In the genomic region with DNA sequence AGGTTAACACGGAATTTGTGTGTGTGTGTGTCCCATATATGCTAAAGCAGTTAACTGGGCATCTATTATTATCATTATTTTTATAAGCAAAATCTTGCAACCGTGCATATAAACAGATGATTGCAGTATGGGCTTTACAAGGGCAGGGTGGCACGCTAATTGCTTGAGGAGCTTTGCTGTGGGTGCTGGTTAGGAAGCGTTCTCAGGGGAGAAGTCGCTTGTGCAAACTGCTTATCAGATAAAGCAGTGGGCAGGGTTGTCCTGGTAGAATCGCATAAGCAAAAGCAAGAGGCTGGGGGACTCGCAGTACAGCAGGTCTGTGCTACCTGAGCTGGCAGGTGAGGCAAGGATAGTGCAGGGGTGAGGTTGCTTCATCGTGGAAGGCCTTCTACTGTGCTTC, we compare ENCODE assay signal across 16 cellular contexts. TPM values are rescaled to one million over a fixed set of nuclear protein-coding genes. Genes with fewer than 3 reads are reported as not detected.
DNase-seq lines count a peak whose midpoint lies in the region; ATAC-seq and TF ChIP-seq lines count a peak whose summit lies in the region.
"Had no signal": no experiment of that assay in that cellular context is flagged by ENCODE, and none has a peak within 500 bp of the region (broad histone marks: within the 10 kb centered on the region; RNA-seq: fewer than 3 reads in every experiment).

No MANE protein-coding gene starts in this region.

- H4K91ac ChIP-seq in mesenchymal stem cell (ENCODE audit: low read length) = no peak overlapping the region

- H2AFZ ChIP-seq in mesenchymal stem cell (ENCODE audit: low read depth, low read length) = no peak overlapping the region

- no peak overlapping the region for H2BK5ac ChIP-seq in mesenchymal stem cell (ENCODE audit: low read depth, low read length, poor library complexity, severe bottlenecking)

- H3K27ac Mint-ChIP-seq in activated naive CD4-positive, alpha-beta T cell treated with anti-CD3 and anti-CD28 coated beads for 36 hours = peak overlapping the region; percentile 98

- H3K4me1 Mint-ChIP-seq in activated naive CD4-positive, alpha-beta T cell treated with anti-CD3 and anti-CD28 coated beads for 36 hours (ENCODE audit: low read depth) = peaks cover 40% of the 10 kb centered on the region

- H3K9me3 ChIP-seq in mesenchymal stem cell (ENCODE audit: control insufficient read depth, low read length) (no peaks in the 10 kb centered on the region), uterus (no peaks in the 10 kb centered on the region)
- H3K9me3 ChIP-seq: HAP-1 had no signal

- no peak overlapping the region for H2BK12ac ChIP-seq in mesenchymal stem cell (ENCODE audit: low read length in 2 of 2)

- no peak overlapping the region for H3K4me2 ChIP-seq in mesenchymal stem cell (ENCODE audit: low read length, poor library complexity, severe bottlenecking)

- peak overlapping the region; percentile 91 for H3K4me3 Mint-ChIP-seq in activated naive CD4-positive, alpha-beta T cell treated with anti-CD3 and anti-CD28 coated beads for 36 hours

- peak overlapping the region; percentile 74; the same call in 1 of the 2 replicates for H3K27ac ChIP-seq in VCaP
- peak overlapping the region; percentile 51 for H3K27ac ChIP-seq in mesenchymal stem cell (ENCODE audit: low read length, poor library complexity, severe bottlenecking)
- peak overlapping the region; percentile 82 to 86 for H3K27ac ChIP-seq in uterus

- H3K27me3 ChIP-seq in mesenchymal stem cell (ENCODE audit: control insufficient read depth in 1 of 2, insufficient read depth in 1 of 2, low read length in 2 of 2) (no peaks in the 10 kb centered on the region), uterus (no peaks in the 10 kb centered on the region)

- H4K8ac ChIP-seq in mesenchymal stem cell (ENCODE audit: low read length) = no peak overlapping the region

- H3K9me3 Mint-ChIP-seq in activated naive CD4-positive, alpha-beta T cell treated with anti-CD3 and anti-CD28 coated beads for 36 hours = no peaks in the 10 kb centered on the region
- H3K9me3 Mint-ChIP-seq: dendritic cell treated with granulocyte-macrophage colony-stimulating factor and Interleukin-4, amounts not matched to agents 40 ng/mL and 50 ng/mL, for 4 days; immature natural killer cell had no signal

- no peak overlapping the region for H3K14ac ChIP-seq in mesenchymal stem cell (ENCODE audit: low read length in 2 of 2)

- no peak for TF ChIP-seq CTCF in VCaP (conservative IDR thresholded peaks at IDR 0.05)
- TF ChIP-seq CTCF in uterus (IDR thresholded peaks at IDR 0.05) = no peak

- no peak for ATAC-seq in HG03378 (IDR thresholded peaks at IDR 0.05; ENCODE audit: unreplicated experiment)

- H3K4me1 ChIP-seq in mesenchymal stem cell (ENCODE audit: control insufficient read depth, insufficient read depth, low read depth, low read length) = peaks cover 9% of the 10 kb centered on the region
- H3K4me1 ChIP-seq in uterus = peaks cover 0 to 13% of the 10 kb centered on the region in 2 donors

- CTCF ChIA-PET in activated naive CD4-positive, alpha-beta T cell treated with anti-CD3 and anti-CD28 coated beads for 36 hours (lab: Charles Lee) = interaction anchor here (0.9 to 9.7 kb wide), 13 partner anchors 17 to 785 kb away, joined by 3 to 310 read pairs (median 8); partner anchors contain the start of gene TRAF3IP2

- no peak overlapping the region for H3K4me3 ChIP-seq in mesenchymal stem cell (ENCODE audit: insufficient read depth in 1 of 2, low read depth in 1 of 2, low read length in 2 of 2)
- no peak overlapping the region for H3K4me3 ChIP-seq in uterus

- H3K36me3 ChIP-seq in mesenchymal stem cell (ENCODE audit: control insufficient read depth in 1 of 2, insufficient read depth in 2 of 2, low read depth in 1 of 2, low read length in 2 of 2) (no peaks in the 10 kb centered on the region), uterus (no peaks in the 10 kb centered on the region)
- H3K36me3 ChIP-seq: HAP-1 had no signal

- no peak overlapping the region for H3K4ac ChIP-seq in mesenchymal stem cell (ENCODE audit: low read depth in 1 of 2, low read length in 2 of 2)

- H2BK15ac ChIP-seq in mesenchymal stem cell (ENCODE audit: low read depth, poor library complexity, severe bottlenecking) = no peak overlapping the region

- H3K9ac ChIP-seq in mesenchymal stem cell (ENCODE audit: low read length) = peak overlapping the region; percentile 97

- H2BK120ac ChIP-seq in mesenchymal stem cell (ENCODE audit: low read depth, low read length) = no peak overlapping the region

- H3K79me1 ChIP-seq in mesenchymal stem cell (replicated peaks; ENCODE audit: low read length, poor library complexity, severe bottlenecking) = no peaks in the 10 kb centered on the region

- intact Hi-C loops in activated naive CD4-positive, alpha-beta T cell treated with anti-CD3 and anti-CD28 coated beads for 36 hours (cut with micrococcal nuclease) = loop anchor here (5.0 to 10.0 kb wide), 4 partner anchors 707 to 1029 kb away; partner anchors contain the start of gene SLC16A10
- intact Hi-C loops in uterus (cut with DNase I; ENCODE audit: low total_unique reads) (no loop called here), posterior cingulate gyrus (cut with DNase I) (loop anchor here (5.0 kb wide), 1 partner anchor 787 kb away; a partner anchor contains a TSS)

- no peak overlapping the region for H3K23ac ChIP-seq in mesenchymal stem cell (ENCODE audit: low read length in 2 of 2)

- no peak overlapping the region for H2AK5ac ChIP-seq in mesenchymal stem cell (ENCODE audit: low read length, severe bottlenecking)

- H3K18ac ChIP-seq in mesenchymal stem cell (ENCODE audit: low read depth in 1 of 2, low read length in 2 of 2) = no peak overlapping the region

- no peaks in the 10 kb centered on the region for H3K27me3 Mint-ChIP-seq in activated naive CD4-positive, alpha-beta T cell treated with anti-CD3 and anti-CD28 coated beads for 36 hours (ENCODE audit: low read depth)
- H3K27me3 Mint-ChIP-seq: dendritic cell treated with granulocyte-macrophage colony-stimulating factor and Interleukin-4, amounts not matched to agents 40 ng/mL and 50 ng/mL, for 4 days had no signal

- no peak for TF ChIP-seq POLR2A in uterus (IDR thresholded peaks at IDR 0.05)

- DNase-seq in activated naive CD4-positive, alpha-beta T cell treated with anti-CD3 and anti-CD28 coated beads for 36 hours = no peak
- no peak for DNase-seq in activated naive CD4-positive, alpha-beta T cell (lab: John Stamatoyannopoulos, UW)
- DNase-seq in mesenchymal stem cell (no peak), uterus (no peak), DMS53 treated with DMSO at 0.1 percent for 48 hours (lab: John Stamatoyannopoulos, UW; ENCODE audit: unreplicated experiment) (no peak), posterior cingulate gyrus (no peak)
- DNase-seq: GF-D8 had no signal

- 71% methylated on average over 7 of the region's 8 CpGs for WGBS in mesenchymal stem cell

- H3K36me3 Mint-ChIP-seq in activated naive CD4-positive, alpha-beta T cell treated with anti-CD3 and anti-CD28 coated beads for 36 hours (ENCODE audit: low read depth) = no peaks in the 10 kb centered on the region
- H3K36me3 Mint-ChIP-seq: immature natural killer cell had no signal

RNA-seq across cellular contexts. Expression of gene CCN6, which starts 9.7 kb away (rescaled TPM):
- total RNA-seq in activated naive CD4-positive, alpha-beta T cell treated with anti-CD3 and anti-CD28 coated beads for 36 hours = under 1 TPM in 1 of 2 experiments, not detected in 1; 0.21 TPM
- not detected for polyA plus RNA-seq in mesenchymal stem cell (2013, experiment 1 of 2)
- polyA plus RNA-seq in mesenchymal stem cell (2013, experiment 2 of 2) = 0.05 TPM
- total RNA-seq in uterus = not detected
- total RNA-seq: occipital lobe, SK-MEL-5, skeletal muscle tissue, WTC11 had no signal
- polyA plus RNA-seq: immature natural killer cell had no signal

RNA-seq across cellular contexts. Expression of gene TUBE1, which starts 43.1 kb away (rescaled TPM):
- total RNA-seq in activated naive CD4-positive, alpha-beta T cell treated with anti-CD3 and anti-CD28 coated beads for 36 hours = 10 to 100 TPM; 53.7 to 62.7 TPM
- polyA plus RNA-seq in mesenchymal stem cell (2013, experiment 1 of 2) = 8.3 TPM
- 8.9 TPM for polyA plus RNA-seq in mesenchymal stem cell (2013, experiment 2 of 2)
- 10 to 100 TPM; 33.6 to 75.1 (median 54.0) TPM for total RNA-seq in uterus

RNA-seq across cellular contexts. Expression of gene FAM229B, which starts 43.2 kb away (rescaled TPM):
- 10 to 100 TPM in 1 of 2 experiments, 1 to 10 TPM in 1; 9.5 to 10.2 TPM for total RNA-seq in activated naive CD4-positive, alpha-beta T cell treated with anti-CD3 and anti-CD28 coated beads for 36 hours
- polyA plus RNA-seq in mesenchymal stem cell (2013, experiment 1 of 2) = 24.5 TPM
- 24.6 TPM for polyA plus RNA-seq in mesenchymal stem cell (2013, experiment 2 of 2)
- 10 to 100 TPM in 3 of 4 donors, 1 to 10 TPM in 1; 7.2 to 47.6 (median 34.4) TPM for total RNA-seq in uterus
